Comparison of ENCODE assay signal across 8 cellular contexts in the genomic region with DNA sequence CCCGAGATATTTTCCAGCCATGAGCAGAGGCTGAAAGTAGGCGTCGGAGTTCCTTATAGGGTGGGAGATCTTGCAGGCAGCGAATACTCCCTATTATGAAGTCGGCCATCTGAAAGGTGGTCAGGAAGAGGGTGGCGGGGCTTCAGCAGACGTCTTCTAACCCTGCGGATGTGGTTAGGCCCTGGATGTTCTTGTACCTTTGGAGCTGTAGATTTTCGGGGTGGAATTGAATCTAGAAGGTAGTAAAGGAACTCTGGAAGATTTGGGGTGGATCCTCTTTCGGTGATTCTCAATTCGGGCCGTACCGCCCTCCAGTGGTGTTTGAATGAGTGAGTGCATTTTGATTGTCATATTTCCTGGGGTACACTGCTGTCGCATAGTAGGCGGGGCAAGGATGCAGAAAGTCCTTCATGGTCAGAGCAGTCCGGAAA. TPM values are rescaled to one million over a fixed set of nuclear protein-coding genes. Genes with fewer than 3 reads are reported as not detected.
DNase-seq lines count a peak whose midpoint lies in the region; ATAC-seq and TF ChIP-seq lines count a peak whose summit lies in the region.

No MANE protein-coding gene starts in this region.

- intact Hi-C loops in esophagus muscularis mucosa (cut with DNase I) = loop anchor here (2.0 kb wide), 2 partner anchors 48 to 278 kb away; a partner anchor contains a TSS

- WGBS in esophagus muscularis mucosa = 0% methylated on average over 10 of the region's 16 CpGs

- peaks cover 58% of the 10 kb centered on the region for H3K79me2 ChIP-seq in OCI-LY3 (ENCODE audit: low read length)

- POLR2A ChIA-PET in naive thymus-derived CD8-positive, alpha-beta T cell (lab: Charles Lee) = interaction anchor here (1.1 to 1.5 kb wide), 3 partner anchors 12 to 88 kb away, joined by 4 to 10 read pairs (median 4); a partner anchor contains a TSS

- H3K27ac Mint-ChIP-seq in naive thymus-derived CD8-positive, alpha-beta T cell = no peak overlapping the region

- H3K9me3 Mint-ChIP-seq in naive thymus-derived CD8-positive, alpha-beta T cell = no peaks in the 10 kb centered on the region

- TF ChIP-seq CTCF in OCI-LY3 (IDR thresholded peaks at IDR 0.05; ENCODE audit: low read depth, low read length) (peak; percentile 74), esophagus muscularis mucosa (IDR thresholded peaks at IDR 0.05) (peak; percentile 47 to 51 (median 47))

- H2AFZ ChIP-seq in OCI-LY3 (ENCODE audit: low read depth, low read length) = peak overlapping the region; percentile 88

- H3K36me3 Mint-ChIP-seq in naive thymus-derived CD8-positive, alpha-beta T cell = peaks cover 0 to 17% (median 0%) of the 10 kb centered on the region in 3 donors

- H3K4me1 ChIP-seq in HUES6 (ENCODE audit: control insufficient read depth, insufficient read depth, low read length) (peaks cover 23% of the 10 kb centered on the region), OCI-LY3 (ENCODE audit: low read length) (peaks cover 15% of the 10 kb centered on the region), esophagus muscularis mucosa (peaks cover 9 to 24% (median 21%) of the 10 kb centered on the region in 4 donors)

- no peak overlapping the region for H3K4me3 Mint-ChIP-seq in naive thymus-derived CD8-positive, alpha-beta T cell

- peak; percentile 83 for DNase-seq in DMS53 (lab: John Stamatoyannopoulos, UW)
- DNase-seq in activated T-cell treated with anti-CD3 and anti-CD28 coated beads for 48 hours (ENCODE audit: low read depth) = peak; percentile 46
- DNase-seq in esophagus muscularis mucosa (ENCODE audit: extremely low spot score) = no peak
- DNase-seq in naive thymus-derived CD8-positive, alpha-beta T cell = peak; percentile 40 to 73 (median 66)
- peak; percentile 57 for DNase-seq in stimulated activated naive CD4-positive, alpha-beta T cell treated with Interleukin-2 at 50 U/mL for 16 hours (lab: John Stamatoyannopoulos, UW)

- no peak for TF ChIP-seq EP300 in esophagus muscularis mucosa (IDR thresholded peaks at IDR 0.05)

- no peaks in the 10 kb centered on the region for H3K36me3 ChIP-seq in HUES6 (ENCODE audit: control insufficient read depth, insufficient read depth, low read length)
- H3K36me3 ChIP-seq in OCI-LY3 (replicated peaks; ENCODE audit: low read depth, low read length) = peaks cover 8% of the 10 kb centered on the region
- H3K36me3 ChIP-seq in esophagus muscularis mucosa = no peaks in the 10 kb centered on the region

- no peaks in the 10 kb centered on the region for H3K27me3 Mint-ChIP-seq in naive thymus-derived CD8-positive, alpha-beta T cell

- H3K27me3 ChIP-seq in HUES6 (ENCODE audit: control insufficient read depth, insufficient read depth, low read length) (no peaks in the 10 kb centered on the region), OCI-LY3 (ENCODE audit: low read depth, low read length) (no peaks in the 10 kb centered on the region), esophagus muscularis mucosa (no peaks in the 10 kb centered on the region)

- peaks cover 10 to 26% (median 20%) of the 10 kb centered on the region in 4 donors for H3K4me1 Mint-ChIP-seq in naive thymus-derived CD8-positive, alpha-beta T cell

- peak overlapping the region; percentile 89 for H3K4me2 ChIP-seq in OCI-LY3 (ENCODE audit: low read length)

- H3K27ac ChIP-seq in HUES6 (ENCODE audit: low read depth, low read length) = peak overlapping the region; percentile 98
- H3K27ac ChIP-seq in OCI-LY3 (ENCODE audit: low read length) = peak overlapping the region; percentile 81
- H3K27ac ChIP-seq in esophagus muscularis mucosa (replicated peaks in 1 of 4) = peak overlapping the region; percentile 88 to 90 (median 88)

- H3K4me3 ChIP-seq in HUES6 (ENCODE audit: low read depth, low read length) (peak overlapping the region; percentile 89), OCI-LY3 (ENCODE audit: low read length) (peak overlapping the region; percentile 89), esophagus muscularis mucosa (peak overlapping the region; percentile 64 to 86 (median 72))

- H3K9me3 ChIP-seq in HUES6 (ENCODE audit: control insufficient read depth, insufficient read depth, low read depth, low read length) (no peaks in the 10 kb centered on the region), OCI-LY3 (ENCODE audit: insufficient read depth, low read length) (no peaks in the 10 kb centered on the region), esophagus muscularis mucosa (no peaks in the 10 kb centered on the region)

- H3K9ac ChIP-seq in HUES6 (ENCODE audit: low read length) (peak overlapping the region; percentile 99), OCI-LY3 (ENCODE audit: low read length) (peak overlapping the region; percentile 97)

- ATAC-seq in GM21526 (IDR thresholded peaks at IDR 0.05; ENCODE audit: low FRiP score, unreplicated experiment) = peak; percentile 70
- peak; percentile 63 to 70 for ATAC-seq in naive thymus-derived CD8-positive, alpha-beta T cell

- no peak for TF ChIP-seq POLR2A in esophagus muscularis mucosa (IDR thresholded peaks at IDR 0.05; ENCODE audit: low read depth)

- H4K20me1 ChIP-seq in OCI-LY3 (ENCODE audit: insufficient read depth, low read length) = peaks cover 17% of the 10 kb centered on the region

RNA-seq across cellular contexts. Expression of a gene that starts 0.6 kb away (rescaled TPM):
- 10 to 100 TPM; 23.3 to 39.9 (median 34.7) TPM for total RNA-seq in esophagus muscularis mucosa
- total RNA-seq in naive thymus-derived CD8-positive, alpha-beta T cell = 10 to 100 TPM; 73.7 to 77.8 TPM
- polyA plus RNA-seq in naive thymus-derived CD8-positive, alpha-beta T cell = 10 to 100 TPM; 20.5 to 24.9 (median 22.2) TPM

RNA-seq across cellular contexts. Expression of a gene that starts 48.5 kb away (rescaled TPM):
- 10 to 100 TPM; 18.6 to 28.7 (median 26.4) TPM for total RNA-seq in esophagus muscularis mucosa
- 10 to 100 TPM; 31.8 to 42.2 TPM for total RNA-seq in naive thymus-derived CD8-positive, alpha-beta T cell
- 10 to 100 TPM; 11.9 to 19.6 (median 15.4) TPM for polyA plus RNA-seq in naive thymus-derived CD8-positive, alpha-beta T cell
